In the genomic region with DNA sequence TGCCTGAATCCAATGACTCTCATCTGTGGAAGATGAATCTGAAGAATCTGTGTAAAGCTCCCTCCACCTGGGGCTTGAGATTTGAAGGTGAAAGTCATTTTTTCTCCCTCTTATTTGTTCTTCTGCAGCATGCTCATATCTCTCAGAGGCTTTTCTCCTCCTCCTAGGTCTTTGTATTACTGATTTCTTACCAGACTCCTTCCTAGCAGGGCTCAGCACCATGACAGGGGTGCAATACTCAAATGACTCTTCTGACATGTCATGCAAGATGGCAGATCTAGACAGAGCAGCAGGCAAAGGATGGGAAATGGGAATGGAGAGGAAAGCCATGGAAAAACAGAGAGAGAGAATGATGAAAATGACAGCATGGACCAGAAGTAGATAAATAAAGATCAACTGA, we compare ENCODE assay signal across 17 cellular contexts.
DNase-seq lines count a peak whose midpoint lies in the region; ATAC-seq and TF ChIP-seq lines count a peak whose summit lies in the region.
"Had no signal": no experiment of that assay in that cellular context is flagged by ENCODE, and none has a peak within 500 bp of the region (broad histone marks: within the 10 kb centered on the region; RNA-seq: fewer than 3 reads in every experiment).

No MANE protein-coding gene starts in this region.

- ATAC-seq in HG02884 (IDR thresholded peaks at IDR 0.05; ENCODE audit: unreplicated experiment) = peak; percentile 39
- no peak for ATAC-seq in GM23338
- ATAC-seq: left colon, PC-3 had no signal

- H3F3A ChIP-seq in DOHH2 (ENCODE audit: control insufficient read depth, insufficient read depth) (peaks cover 24% of the 10 kb centered on the region), GM23338 (replicated peaks; ENCODE audit: low read depth) (no peaks in the 10 kb centered on the region)

- H3K9me3 ChIP-seq in DOHH2 (ENCODE audit: control insufficient read depth, insufficient read depth, low read length) (no peaks in the 10 kb centered on the region), duodenal mucosa (ENCODE audit: control insufficient read depth in 1 of 2, low read length in 2 of 2) (no peaks in the 10 kb centered on the region), spleen (no peaks in the 10 kb centered on the region)
- H3K9me3 ChIP-seq: Caco-2 had no signal

- H3K27me3 Mint-ChIP-seq in type B pancreatic cell = no peaks in the 10 kb centered on the region
- H3K27me3 Mint-ChIP-seq in GM23338 (ENCODE audit: insufficient read depth, low read depth, poor library complexity) = no peaks in the 10 kb centered on the region

- TF ChIP-seq CTCF in DOHH2 (IDR thresholded peaks at IDR 0.05; ENCODE audit: low read depth, low read length, poor library complexity, severe bottlenecking) (no peak), spleen (IDR thresholded peaks at IDR 0.05 in 8 of 11, conservative IDR thresholded peaks at IDR 0.05 in 3 of 11) (no peak), type B pancreatic cell (conservative IDR thresholded peaks at IDR 0.05) (no peak), GM23338 (conservative IDR thresholded peaks at IDR 0.05; ENCODE audit: low read depth in 2 of 2) (no peak)

- H3K4me1 ChIP-seq in DOHH2 (ENCODE audit: control insufficient read depth, low read length) (peaks cover 70% of the 10 kb centered on the region), duodenal mucosa (ENCODE audit: control insufficient read depth in 1 of 2, insufficient read depth in 2 of 2, low read length in 2 of 2) (no peaks in the 10 kb centered on the region), spleen (peaks cover 0 to 34% (median 10%) of the 10 kb centered on the region in 6 donors), GM23338 (ENCODE audit: insufficient read depth) (0 out of 2 replicates have a peak, but pooled peaks cover 5% of the 10 kb centered on the region)
- H3K4me1 ChIP-seq: Caco-2, parathyroid adenoma had no signal

- H3K36me3 Mint-ChIP-seq in type B pancreatic cell (no peaks in the 10 kb centered on the region), GM23338 (ENCODE audit: low read depth) (no peaks in the 10 kb centered on the region)

- no peak overlapping the region for H2AFZ ChIP-seq in GM23338
- H2AFZ ChIP-seq: parathyroid adenoma had no signal

- H3K36me3 ChIP-seq in DOHH2 (ENCODE audit: control insufficient read depth, low read length) (no peaks in the 10 kb centered on the region; the same call in 1 of the 2 replicates), duodenal mucosa (ENCODE audit: control insufficient read depth in 1 of 2, insufficient read depth in 2 of 2, low read length in 2 of 2) (no peaks in the 10 kb centered on the region), spleen (no peaks in the 10 kb centered on the region), GM23338 (ENCODE audit: insufficient read depth) (no peaks in the 10 kb centered on the region)

- DNase-seq in spleen (no peak), type B pancreatic cell (ENCODE audit: extremely low spot score, unreplicated experiment) (no peak), dedifferentiated amniotic fluid mesenchymal stem cell (ENCODE audit: extremely low spot score) (no peak), GM23338 (ENCODE audit: low spot score) (no peak)
- DNase-seq: activated gamma-delta T cell, Caco-2, foreskin melanocyte, left colon, NCI-H1092, NCI-H2081 treated with DMSO at 0.1 percent for 48 hours, NCI-H526, PC-3 had no signal

- H3K4me1 Mint-ChIP-seq in type B pancreatic cell (ENCODE audit: unreplicated experiment) (no peaks in the 10 kb centered on the region), GM23338 (peaks cover 12% of the 10 kb centered on the region)

- no peak for TF ChIP-seq POLR2A in spleen (IDR thresholded peaks at IDR 0.05)

- H3K4me3 ChIP-seq in DOHH2 (ENCODE audit: low read length) (peak overlapping the region; percentile 66), duodenal mucosa (ENCODE audit: low read depth in 1 of 2, low read length in 2 of 2) (peak overlapping the region; percentile 35 to 42), spleen (peak overlapping the region; percentile 31 to 74 (median 46)), GM23338 (no peak overlapping the region)

- H3K4me3 Mint-ChIP-seq in type B pancreatic cell (no peak overlapping the region), GM23338 (no peak overlapping the region)

- no peaks in the 10 kb centered on the region for H4K20me1 ChIP-seq in DOHH2 (ENCODE audit: control insufficient read depth, insufficient read depth, low read depth, low read length)
- no peaks in the 10 kb centered on the region for H4K20me1 ChIP-seq in GM23338 (replicated peaks; ENCODE audit: insufficient read depth)

- H3K9me2 ChIP-seq in DOHH2 (replicated peaks; ENCODE audit: control insufficient read depth, low read length) = no peaks in the 10 kb centered on the region
- no peaks in the 10 kb centered on the region; the same call in 1 of the 2 replicates for H3K9me2 ChIP-seq in GM23338 (ENCODE audit: insufficient read depth)

- H3K27ac Mint-ChIP-seq in type B pancreatic cell = no peak overlapping the region
- no peak overlapping the region for H3K27ac Mint-ChIP-seq in GM23338

- H3K79me2 ChIP-seq in DOHH2 (ENCODE audit: control insufficient read depth, low read length) (peaks cover 11% of the 10 kb centered on the region), GM23338 (replicated peaks; ENCODE audit: insufficient read depth) (no peaks in the 10 kb centered on the region)
- H3K79me2 ChIP-seq: parathyroid adenoma had no signal

- H3K9me3 Mint-ChIP-seq in type B pancreatic cell (no peaks in the 10 kb centered on the region), GM23338 (peaks cover 4% of the 10 kb centered on the region; the same call in 1 of the 3 replicates)

- peak overlapping the region; percentile 78 for H3K4me2 ChIP-seq in DOHH2 (ENCODE audit: low read length)
- H3K4me2 ChIP-seq in GM23338 = no peak overlapping the region
- H3K4me2 ChIP-seq: KMS-11 had no signal

- no peak overlapping the region for H3K9ac ChIP-seq in duodenal mucosa (ENCODE audit: low read depth in 1 of 2, low read length in 2 of 2)
- H3K9ac ChIP-seq: KMS-11, parathyroid adenoma had no signal

- H3K27me3 ChIP-seq in DOHH2 (ENCODE audit: control insufficient read depth, low read length) (no peaks in the 10 kb centered on the region), duodenal mucosa (ENCODE audit: control insufficient read depth in 1 of 2, insufficient read depth in 2 of 2, low read length in 2 of 2) (peaks cover 0 to 2% of the 10 kb centered on the region in 2 donors), spleen (replicated peaks in 1 of 7) (no peaks in the 10 kb centered on the region), GM23338 (ENCODE audit: insufficient read depth) (no peaks in the 10 kb centered on the region)

- intact Hi-C loops in spleen (cut with DNase I; ENCODE audit: low total_unique reads) = no loop called here

- H3K27ac ChIP-seq in DOHH2 (ENCODE audit: low read depth, low read length) (peak overlapping the region; percentile 88), duodenal mucosa (ENCODE audit: low read depth, low read length) (no peak overlapping the region), spleen (peak overlapping the region; percentile 70 to 91 (median 82)), GM23338 (ENCODE audit: low read depth) (no peak overlapping the region)
- H3K27ac ChIP-seq: KMS-11, parathyroid adenoma had no signal

TF ChIP-seq in GM23338, 12 proteins besides CTCF, POLR2A, EP300 and RAD21:
- no peak for TF ChIP-seq ZNF114 (CRISPR knock-in tag; IDR thresholded peaks at IDR 0.05)

Comparison
In these comparisons a context has a peak if more than half of its experiments do, and no peak if none do; other contexts are left out.
1. H3K27ac ChIP-seq: peak in DOHH2 (single experiment) and spleen (8 of 8); none in duodenal mucosa (single experiment) and GM23338 (single experiment).